In the genomic region with DNA sequence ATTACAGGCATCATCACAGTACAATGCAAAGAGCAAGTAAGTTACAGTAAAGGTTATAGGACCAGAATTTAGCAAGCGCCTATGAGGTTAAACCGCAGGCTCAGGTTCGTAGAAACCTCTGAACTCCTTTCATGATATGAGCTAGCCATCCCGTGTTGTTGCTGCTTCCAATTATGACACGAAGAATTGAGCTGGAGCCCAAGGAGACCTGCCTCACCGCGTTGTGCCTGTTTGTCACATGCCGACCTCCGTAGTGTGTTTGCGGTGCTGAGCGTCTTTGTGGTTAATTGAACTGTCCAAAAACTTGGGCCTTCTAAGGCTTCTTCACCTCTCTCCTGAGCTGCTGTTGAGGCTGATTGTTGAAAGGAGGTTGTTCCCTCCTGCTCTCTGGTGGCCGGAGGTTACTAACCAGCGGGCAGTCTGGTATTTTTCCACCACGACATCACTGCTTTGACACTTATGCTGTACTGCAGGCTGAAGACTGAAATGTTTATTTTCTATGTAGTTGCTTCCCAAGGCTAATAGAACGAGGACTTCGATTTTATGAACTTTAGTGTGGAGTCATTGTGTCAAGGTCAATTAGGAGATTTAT, we compare ENCODE assay signal across 8 cellular contexts.
DNase-seq lines count a peak whose midpoint lies in the region; ATAC-seq, FAIRE-seq and TF ChIP-seq lines count a peak whose summit lies in the region.

No MANE protein-coding gene starts in this region.

- H3K4me3 Mint-ChIP-seq in HFFc6, result peak overlapping the region; percentile 13; the same call in 1 of the 2 replicates
- no peak overlapping the region for H3K4me3 Mint-ChIP-seq in mesothelial cell of epicardium

- CTCF ChIA-PET in K562 (lab: Yijun Ruan, JAX; ENCODE audit: low intra/inter-chr PET ratio), result no interaction called here

- H3K9ac ChIP-seq in K562 (ENCODE audit: insufficient read depth in 1 of 2, low read depth in 2 of 2, low read length in 2 of 2), result no peak overlapping the region

- no peak for TF ChIP-seq POLR2A in K562 (conservative IDR thresholded peaks at IDR 0.05)

- H3K4me1 Mint-ChIP-seq in HFFc6 (ENCODE audit: low read depth) (peaks cover 34% of the 10 kb centered on the region), mesothelial cell of epicardium (no peaks in the 10 kb centered on the region)

- H3K27ac Mint-ChIP-seq in HFFc6, result peak overlapping the region; percentile 75
- no peak overlapping the region for H3K27ac Mint-ChIP-seq in mesothelial cell of epicardium

- H3K27me3 ChIP-seq in K562 (ENCODE audit: control insufficient read depth in 2 of 2, insufficient read depth in 2 of 2, low read length in 2 of 2), result no peaks in the 10 kb centered on the region

- H3K36me3 ChIP-seq in K562 (ENCODE audit: control insufficient read depth, insufficient read depth, low read length), result peaks cover 90% of the 10 kb centered on the region; the same call in 2 of the 3 replicates

- no peaks in the 10 kb centered on the region for H3K9me3 ChIP-seq in K562 (replicated peaks; ENCODE audit: control insufficient read depth, insufficient read depth, low read depth, low read length)

- no TSS peak for BruUV-seq in K562 (replicated peaks; lab: Mats Ljungman, UMichigan)

- no peaks in the 10 kb centered on the region for H3K9me1 ChIP-seq in K562 (ENCODE audit: control insufficient read depth, insufficient read depth, low read length)

- no peak overlapping the region for H2AFZ ChIP-seq in K562 (ENCODE audit: low read depth, low read length)

- intact Hi-C loops in K562 (cut with micrococcal nuclease), result no loop called here

- TF ChIP-seq RAD21 in K562 (CRISPR knock-in tag; conservative IDR thresholded peaks at IDR 0.05 in 1 of 2, IDR thresholded peaks at IDR 0.05 in 1 of 2), result peak in 1 of 2 experiments; percentile 10; a peak in 1 of 4 replicates

- peaks cover 0 to 7% of the 10 kb centered on the region in 2 experiments; a peak in 1 of 5 replicates for H3K4me1 ChIP-seq in K562 (replicated peaks in 1 of 2; ENCODE audit: control insufficient read depth in 2 of 2, insufficient read depth in 2 of 2, low read length in 2 of 2)

- H4K20me1 ChIP-seq in K562 (replicated peaks; ENCODE audit: control insufficient read depth, insufficient read depth, low read length), result no peaks in the 10 kb centered on the region

- no peaks in the 10 kb centered on the region for H3K79me2 ChIP-seq in K562 (ENCODE audit: control insufficient read depth, insufficient read depth, low read length)

- peaks cover 4% of the 10 kb centered on the region for H3K27me3 Mint-ChIP-seq in HFFc6 (ENCODE audit: insufficient read depth)
- H3K27me3 Mint-ChIP-seq in mesothelial cell of epicardium (ENCODE audit: low read depth), result no peaks in the 10 kb centered on the region

- 82% methylated on average over 16 of the region's 16 CpGs for WGBS in K562 (ENCODE audit: insufficient coverage, low coverage, missing lambda C conversion rate)

- H3K4me2 ChIP-seq in K562 (ENCODE audit: insufficient read depth, low read length), result no peak overlapping the region

- H3K4me3 ChIP-seq in K562, result no peak overlapping the region

- in situ Hi-C loops in K562 (cut with MboI), result no loop called here

- no peaks in the 10 kb centered on the region for H3K9me3 Mint-ChIP-seq in HFFc6
- no peaks in the 10 kb centered on the region for H3K9me3 Mint-ChIP-seq in mesothelial cell of epicardium

- peak; percentile 63 for TF ChIP-seq CTCF in HFFc6 (IDR thresholded peaks at IDR 0.05)
- TF ChIP-seq CTCF in K562 (IDR thresholded peaks at IDR 0.05 in 2 of 3, conservative IDR thresholded peaks at IDR 0.05 in 1 of 3; ENCODE audit: insufficient read depth in 2 of 3, low read depth in 1 of 3, low read length in 3 of 3), result 0 out of 6 replicates have a peak, but pooled peaks of 2 of the 3 experiments have one; percentile 1 to 4
- no peak for TF ChIP-seq CTCF in mesothelial cell of epicardium (IDR thresholded peaks at IDR 0.05; ENCODE audit: unreplicated experiment)

- POLR2A ChIA-PET in K562 (lab: Yijun Ruan, JAX), result interaction anchor here (1.3 to 1.5 kb wide), 3 partner anchors 12 to 118 kb away, joined by 3 to 4 read pairs (median 4); no protein-coding TSS in a partner anchor

- FAIRE-seq in K562 (lab: Jason Lieb, UNC), result no peak

- no peak for TF ChIP-seq EP300 in K562 (IDR thresholded peaks at IDR 0.05; ENCODE audit: low read length)

- H3K36me3 Mint-ChIP-seq in HFFc6 (ENCODE audit: low read depth) (peaks cover 45% of the 10 kb centered on the region), mesothelial cell of epicardium (peaks cover 45% of the 10 kb centered on the region)

- peak; percentile 73 for DNase-seq in A172 (ENCODE audit: low spot score)
- DNase-seq in HFFc6, result peak; percentile 81
- no peak for DNase-seq in K562 (ENCODE audit: extremely low read depth in 1 of 4, low spot score in 3 of 4)
- DNase-seq in left lobe of liver (ENCODE audit: low spot score), result no peak
- no peak for DNase-seq in mesothelial cell of epicardium (ENCODE audit: low spot score in 2 of 2, unreplicated experiment in 2 of 2)
- DNase-seq in NCI-H748 (lab: John Stamatoyannopoulos, UW; ENCODE audit: unreplicated experiment), result no peak
- DNase-seq in activated CD4-positive, CD25-positive, alpha-beta regulatory T cell treated with anti-CD3 and anti-CD28 coated beads, Interleukin-2, amount 50 U/mL, for 72 hours, result no peak

- no peak; the same call in 2 of the 3 replicates for ATAC-seq in K562
- peak; percentile 27 for ATAC-seq in left lobe of liver
- ATAC-seq in esophagus mucosa, result no peak

- H3K27ac ChIP-seq in K562 (ENCODE audit: extremely low read depth, low read depth, low read length), result no peak overlapping the region

TF ChIP-seq in K562, 482 proteins besides CTCF, POLR2A, EP300 and RAD21:
- TF ChIP-seq NFATC3 (IDR thresholded peaks at IDR 0.05) (no peak), ZNF239 (CRISPR knock-in tag; IDR thresholded peaks at IDR 0.05) (no peak), ZNF764 (CRISPR knock-in tag; IDR thresholded peaks at IDR 0.05; ENCODE audit: low read depth) (no peak), NFIX (CRISPR knock-in tag; IDR thresholded peaks at IDR 0.05; ENCODE audit: low read depth) (no peak), ZKSCAN3 (CRISPR knock-in tag; IDR thresholded peaks at IDR 0.05) (no peak), SFPQ (IDR thresholded peaks at IDR 0.05; ENCODE audit: low read depth, low read length) (no peak), TAF15 (IDR thresholded peaks at IDR 0.05; ENCODE audit: low read depth, low read length) (no peak)
- TF ChIP-seq, protein P1, sequence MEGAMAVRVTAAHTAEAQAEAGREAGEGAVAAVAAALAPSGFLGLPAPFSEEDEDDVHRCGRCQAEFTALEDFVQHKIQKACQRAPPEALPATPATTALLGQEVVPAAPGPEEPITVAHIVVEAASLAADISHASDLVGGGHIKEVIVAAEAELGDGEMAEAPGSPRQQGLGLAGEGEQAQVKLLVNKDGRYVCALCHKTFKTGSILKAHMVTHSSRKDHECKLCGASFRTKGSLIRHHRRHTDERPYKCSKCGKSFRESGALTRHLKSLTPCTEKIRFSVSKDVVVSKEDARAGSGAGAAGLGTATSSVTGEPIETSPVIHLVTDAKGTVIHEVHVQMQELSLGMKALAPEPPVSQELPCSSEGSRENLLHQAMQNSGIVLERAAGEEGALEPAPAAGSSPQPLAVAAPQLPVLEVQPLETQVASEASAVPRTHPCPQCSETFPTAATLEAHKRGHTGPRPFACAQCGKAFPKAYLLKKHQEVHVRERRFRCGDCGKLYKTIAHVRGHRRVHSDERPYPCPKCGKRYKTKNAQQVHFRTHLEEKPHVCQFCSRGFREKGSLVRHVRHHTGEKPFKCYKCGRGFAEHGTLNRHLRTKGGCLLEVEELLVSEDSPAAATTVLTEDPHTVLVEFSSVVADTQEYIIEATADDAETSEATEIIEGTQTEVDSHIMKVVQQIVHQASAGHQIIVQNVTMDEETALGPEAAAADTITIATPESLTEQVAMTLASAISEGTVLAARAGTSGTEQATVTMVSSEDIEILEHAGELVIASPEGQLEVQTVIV (CRISPR knock-in tag; IDR thresholded peaks at IDR 0.05; ENCODE audit: borderline replicate concordance), result no peak

Comparison
In these comparisons a context has a peak if more than half of its experiments do, and no peak if none do; other contexts are left out.
1. DNase-seq: peak in A172 (single experiment) and HFFc6 (single experiment); none in K562 (0 of 4), left lobe of liver (single experiment), mesothelial cell of epicardium (0 of 2), NCI-H748 (single experiment) and activated CD4-positive, CD25-positive, alpha-beta regulatory T cell treated with anti-CD3 and anti-CD28 coated beads, Interleukin-2, amount 50 U/mL, for 72 hours (single experiment).